ENCODE assay signal across 1 cellular context in the genomic region with DNA sequence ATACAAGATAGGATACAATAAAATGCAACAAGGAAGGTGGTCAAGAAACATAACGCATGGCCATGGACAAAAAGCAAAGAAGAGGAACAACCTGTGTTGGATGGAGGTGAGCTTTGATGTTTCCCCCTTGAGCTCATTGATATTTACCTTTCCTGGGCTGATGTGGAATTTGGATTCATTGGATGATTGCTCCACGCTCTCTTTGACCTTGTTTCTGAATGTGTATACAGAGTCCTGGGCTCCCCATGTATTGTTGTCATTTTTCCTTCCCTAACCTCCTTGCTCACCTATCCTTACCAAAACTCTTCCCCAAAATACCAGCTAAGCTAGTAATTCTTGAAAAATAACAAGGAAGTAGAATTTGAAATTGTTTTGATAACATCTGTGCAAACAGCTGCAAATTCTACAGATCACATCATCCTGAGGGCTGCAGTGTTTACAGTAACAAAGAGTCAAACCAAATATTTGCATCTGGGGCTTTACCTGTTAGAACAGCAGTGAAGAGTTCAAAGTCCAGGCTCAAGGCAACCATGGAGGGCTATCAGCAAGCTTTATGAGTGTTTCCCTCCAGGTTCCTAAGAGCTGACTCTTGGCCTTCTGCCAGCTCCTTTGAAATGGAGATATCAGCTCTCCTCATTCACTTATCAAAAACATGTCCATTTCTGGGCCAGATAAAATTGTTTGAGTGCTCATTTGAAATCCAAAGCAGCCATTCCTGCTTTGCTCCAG.
TF ChIP-seq lines count a peak whose summit lies in the region.

No MANE protein-coding gene starts in this region.

TF ChIP-seq in GM12878, 131 proteins besides CTCF, POLR2A, EP300 and RAD21 (continued from another document and continues in another):
- no peak for TF ChIP-seq ESRRA (IDR thresholded peaks at IDR 0.05; ENCODE audit: low read length)
- TF ChIP-seq, protein P1, sequence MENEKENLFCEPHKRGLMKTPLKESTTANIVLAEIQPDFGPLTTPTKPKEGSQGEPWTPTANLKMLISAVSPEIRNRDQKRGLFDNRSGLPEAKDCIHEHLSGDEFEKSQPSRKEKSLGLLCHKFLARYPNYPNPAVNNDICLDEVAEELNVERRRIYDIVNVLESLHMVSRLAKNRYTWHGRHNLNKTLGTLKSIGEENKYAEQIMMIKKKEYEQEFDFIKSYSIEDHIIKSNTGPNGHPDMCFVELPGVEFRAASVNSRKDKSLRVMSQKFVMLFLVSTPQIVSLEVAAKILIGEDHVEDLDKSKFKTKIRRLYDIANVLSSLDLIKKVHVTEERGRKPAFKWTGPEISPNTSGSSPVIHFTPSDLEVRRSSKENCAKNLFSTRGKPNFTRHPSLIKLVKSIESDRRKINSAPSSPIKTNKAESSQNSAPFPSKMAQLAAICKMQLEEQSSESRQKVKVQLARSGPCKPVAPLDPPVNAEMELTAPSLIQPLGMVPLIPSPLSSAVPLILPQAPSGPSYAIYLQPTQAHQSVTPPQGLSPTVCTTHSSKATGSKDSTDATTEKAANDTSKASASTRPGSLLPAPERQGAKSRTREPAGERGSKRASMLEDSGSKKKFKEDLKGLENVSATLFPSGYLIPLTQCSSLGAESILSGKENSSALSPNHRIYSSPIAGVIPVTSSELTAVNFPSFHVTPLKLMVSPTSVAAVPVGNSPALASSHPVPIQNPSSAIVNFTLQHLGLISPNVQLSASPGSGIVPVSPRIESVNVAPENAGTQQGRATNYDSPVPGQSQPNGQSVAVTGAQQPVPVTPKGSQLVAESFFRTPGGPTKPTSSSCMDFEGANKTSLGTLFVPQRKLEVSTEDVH (IDR thresholded peaks at IDR 0.05; ENCODE audit: low read depth, partially characterized antibody) = peak; percentile 43
- peak in 1 of 2 experiments; percentile 63; a peak in 1 of 4 replicates for TF ChIP-seq CEBPB (IDR thresholded peaks at IDR 0.05; ENCODE audit: borderline replicate concordance in 1 of 2, low read depth in 2 of 2, low read length in 2 of 2)
- TF ChIP-seq ZBED1 (IDR thresholded peaks at IDR 0.05; ENCODE audit: borderline replicate concordance) = no peak; the same call in 1 of the 2 replicates
- TF ChIP-seq, protein P2, sequence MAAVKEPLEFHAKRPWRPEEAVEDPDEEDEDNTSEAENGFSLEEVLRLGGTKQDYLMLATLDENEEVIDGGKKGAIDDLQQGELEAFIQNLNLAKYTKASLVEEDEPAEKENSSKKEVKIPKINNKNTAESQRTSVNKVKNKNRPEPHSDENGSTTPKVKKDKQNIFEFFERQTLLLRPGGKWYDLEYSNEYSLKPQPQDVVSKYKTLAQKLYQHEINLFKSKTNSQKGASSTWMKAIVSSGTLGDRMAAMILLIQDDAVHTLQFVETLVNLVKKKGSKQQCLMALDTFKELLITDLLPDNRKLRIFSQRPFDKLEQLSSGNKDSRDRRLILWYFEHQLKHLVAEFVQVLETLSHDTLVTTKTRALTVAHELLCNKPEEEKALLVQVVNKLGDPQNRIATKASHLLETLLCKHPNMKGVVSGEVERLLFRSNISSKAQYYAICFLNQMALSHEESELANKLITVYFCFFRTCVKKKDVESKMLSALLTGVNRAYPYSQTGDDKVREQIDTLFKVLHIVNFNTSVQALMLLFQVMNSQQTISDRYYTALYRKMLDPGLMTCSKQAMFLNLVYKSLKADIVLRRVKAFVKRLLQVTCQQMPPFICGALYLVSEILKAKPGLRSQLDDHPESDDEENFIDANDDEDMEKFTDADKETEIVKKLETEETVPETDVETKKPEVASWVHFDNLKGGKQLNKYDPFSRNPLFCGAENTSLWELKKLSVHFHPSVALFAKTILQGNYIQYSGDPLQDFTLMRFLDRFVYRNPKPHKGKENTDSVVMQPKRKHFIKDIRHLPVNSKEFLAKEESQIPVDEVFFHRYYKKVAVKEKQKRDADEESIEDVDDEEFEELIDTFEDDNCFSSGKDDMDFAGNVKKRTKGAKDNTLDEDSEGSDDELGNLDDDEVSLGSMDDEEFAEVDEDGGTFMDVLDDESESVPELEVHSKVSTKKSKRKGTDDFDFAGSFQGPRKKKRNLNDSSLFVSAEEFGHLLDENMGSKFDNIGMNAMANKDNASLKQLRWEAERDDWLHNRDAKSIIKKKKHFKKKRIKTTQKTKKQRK (IDR thresholded peaks at IDR 0.05; ENCODE audit: low read depth, low read length) = no peak
- TF ChIP-seq, protein P3, sequence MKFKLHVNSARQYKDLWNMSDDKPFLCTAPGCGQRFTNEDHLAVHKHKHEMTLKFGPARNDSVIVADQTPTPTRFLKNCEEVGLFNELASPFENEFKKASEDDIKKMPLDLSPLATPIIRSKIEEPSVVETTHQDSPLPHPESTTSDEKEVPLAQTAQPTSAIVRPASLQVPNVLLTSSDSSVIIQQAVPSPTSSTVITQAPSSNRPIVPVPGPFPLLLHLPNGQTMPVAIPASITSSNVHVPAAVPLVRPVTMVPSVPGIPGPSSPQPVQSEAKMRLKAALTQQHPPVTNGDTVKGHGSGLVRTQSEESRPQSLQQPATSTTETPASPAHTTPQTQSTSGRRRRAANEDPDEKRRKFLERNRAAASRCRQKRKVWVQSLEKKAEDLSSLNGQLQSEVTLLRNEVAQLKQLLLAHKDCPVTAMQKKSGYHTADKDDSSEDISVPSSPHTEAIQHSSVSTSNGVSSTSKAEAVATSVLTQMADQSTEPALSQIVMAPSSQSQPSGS (IDR thresholded peaks at IDR 0.05; ENCODE audit: low read length) = peak; percentile 94
- TF ChIP-seq EGR1 (IDR thresholded peaks at IDR 0.05; ENCODE audit: borderline replicate concordance in 1 of 2, low read depth in 2 of 2, low read length in 2 of 2) = no peak
- TF ChIP-seq, protein P4, sequence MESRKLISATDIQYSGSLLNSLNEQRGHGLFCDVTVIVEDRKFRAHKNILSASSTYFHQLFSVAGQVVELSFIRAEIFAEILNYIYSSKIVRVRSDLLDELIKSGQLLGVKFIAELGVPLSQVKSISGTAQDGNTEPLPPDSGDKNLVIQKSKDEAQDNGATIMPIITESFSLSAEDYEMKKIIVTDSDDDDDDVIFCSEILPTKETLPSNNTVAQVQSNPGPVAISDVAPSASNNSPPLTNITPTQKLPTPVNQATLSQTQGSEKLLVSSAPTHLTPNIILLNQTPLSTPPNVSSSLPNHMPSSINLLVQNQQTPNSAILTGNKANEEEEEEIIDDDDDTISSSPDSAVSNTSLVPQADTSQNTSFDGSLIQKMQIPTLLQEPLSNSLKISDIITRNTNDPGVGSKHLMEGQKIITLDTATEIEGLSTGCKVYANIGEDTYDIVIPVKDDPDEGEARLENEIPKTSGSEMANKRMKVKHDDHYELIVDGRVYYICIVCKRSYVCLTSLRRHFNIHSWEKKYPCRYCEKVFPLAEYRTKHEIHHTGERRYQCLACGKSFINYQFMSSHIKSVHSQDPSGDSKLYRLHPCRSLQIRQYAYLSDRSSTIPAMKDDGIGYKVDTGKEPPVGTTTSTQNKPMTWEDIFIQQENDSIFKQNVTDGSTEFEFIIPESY (IDR thresholded peaks at IDR 0.05) = 0 out of 2 replicates have a peak, but pooled peaks have one; percentile 18
- no peak for TF ChIP-seq NFXL1 (IDR thresholded peaks at IDR 0.05; ENCODE audit: borderline replicate concordance)
- no peak for TF ChIP-seq ZNF24 (IDR thresholded peaks at IDR 0.05)
- 0 out of 2 replicates have a peak, but pooled peaks have one; percentile 13 for TF ChIP-seq STAT3 (IDR thresholded peaks at IDR 0.05; ENCODE audit: low read depth, low read length)
- no peak for TF ChIP-seq CBX3 (IDR thresholded peaks at IDR 0.05; ENCODE audit: borderline replicate concordance, low read depth)
- no peak for TF ChIP-seq HDAC6 (IDR thresholded peaks at IDR 0.05; ENCODE audit: unreplicated experiment)
- TF ChIP-seq RBBP5 (conservative IDR thresholded peaks at IDR 0.05) = no peak
- peak; percentile 88 for TF ChIP-seq NR2F1 (conservative IDR thresholded peaks at IDR 0.05)
- TF ChIP-seq MYB (IDR thresholded peaks at IDR 0.05; ENCODE audit: borderline replicate concordance, low read depth, low read length) = no peak
- TF ChIP-seq, protein P5, sequence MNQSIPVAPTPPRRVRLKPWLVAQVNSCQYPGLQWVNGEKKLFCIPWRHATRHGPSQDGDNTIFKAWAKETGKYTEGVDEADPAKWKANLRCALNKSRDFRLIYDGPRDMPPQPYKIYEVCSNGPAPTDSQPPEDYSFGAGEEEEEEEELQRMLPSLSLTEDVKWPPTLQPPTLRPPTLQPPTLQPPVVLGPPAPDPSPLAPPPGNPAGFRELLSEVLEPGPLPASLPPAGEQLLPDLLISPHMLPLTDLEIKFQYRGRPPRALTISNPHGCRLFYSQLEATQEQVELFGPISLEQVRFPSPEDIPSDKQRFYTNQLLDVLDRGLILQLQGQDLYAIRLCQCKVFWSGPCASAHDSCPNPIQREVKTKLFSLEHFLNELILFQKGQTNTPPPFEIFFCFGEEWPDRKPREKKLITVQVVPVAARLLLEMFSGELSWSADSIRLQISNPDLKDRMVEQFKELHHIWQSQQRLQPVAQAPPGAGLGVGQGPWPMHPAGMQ (IDR thresholded peaks at IDR 0.05; ENCODE audit: borderline replicate concordance) = no peak
- TF ChIP-seq, protein P6, sequence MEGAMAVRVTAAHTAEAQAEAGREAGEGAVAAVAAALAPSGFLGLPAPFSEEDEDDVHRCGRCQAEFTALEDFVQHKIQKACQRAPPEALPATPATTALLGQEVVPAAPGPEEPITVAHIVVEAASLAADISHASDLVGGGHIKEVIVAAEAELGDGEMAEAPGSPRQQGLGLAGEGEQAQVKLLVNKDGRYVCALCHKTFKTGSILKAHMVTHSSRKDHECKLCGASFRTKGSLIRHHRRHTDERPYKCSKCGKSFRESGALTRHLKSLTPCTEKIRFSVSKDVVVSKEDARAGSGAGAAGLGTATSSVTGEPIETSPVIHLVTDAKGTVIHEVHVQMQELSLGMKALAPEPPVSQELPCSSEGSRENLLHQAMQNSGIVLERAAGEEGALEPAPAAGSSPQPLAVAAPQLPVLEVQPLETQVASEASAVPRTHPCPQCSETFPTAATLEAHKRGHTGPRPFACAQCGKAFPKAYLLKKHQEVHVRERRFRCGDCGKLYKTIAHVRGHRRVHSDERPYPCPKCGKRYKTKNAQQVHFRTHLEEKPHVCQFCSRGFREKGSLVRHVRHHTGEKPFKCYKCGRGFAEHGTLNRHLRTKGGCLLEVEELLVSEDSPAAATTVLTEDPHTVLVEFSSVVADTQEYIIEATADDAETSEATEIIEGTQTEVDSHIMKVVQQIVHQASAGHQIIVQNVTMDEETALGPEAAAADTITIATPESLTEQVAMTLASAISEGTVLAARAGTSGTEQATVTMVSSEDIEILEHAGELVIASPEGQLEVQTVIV (IDR thresholded peaks at IDR 0.05; ENCODE audit: borderline replicate concordance, partially characterized antibody) = peak; percentile 33
- TF ChIP-seq, protein P7, sequence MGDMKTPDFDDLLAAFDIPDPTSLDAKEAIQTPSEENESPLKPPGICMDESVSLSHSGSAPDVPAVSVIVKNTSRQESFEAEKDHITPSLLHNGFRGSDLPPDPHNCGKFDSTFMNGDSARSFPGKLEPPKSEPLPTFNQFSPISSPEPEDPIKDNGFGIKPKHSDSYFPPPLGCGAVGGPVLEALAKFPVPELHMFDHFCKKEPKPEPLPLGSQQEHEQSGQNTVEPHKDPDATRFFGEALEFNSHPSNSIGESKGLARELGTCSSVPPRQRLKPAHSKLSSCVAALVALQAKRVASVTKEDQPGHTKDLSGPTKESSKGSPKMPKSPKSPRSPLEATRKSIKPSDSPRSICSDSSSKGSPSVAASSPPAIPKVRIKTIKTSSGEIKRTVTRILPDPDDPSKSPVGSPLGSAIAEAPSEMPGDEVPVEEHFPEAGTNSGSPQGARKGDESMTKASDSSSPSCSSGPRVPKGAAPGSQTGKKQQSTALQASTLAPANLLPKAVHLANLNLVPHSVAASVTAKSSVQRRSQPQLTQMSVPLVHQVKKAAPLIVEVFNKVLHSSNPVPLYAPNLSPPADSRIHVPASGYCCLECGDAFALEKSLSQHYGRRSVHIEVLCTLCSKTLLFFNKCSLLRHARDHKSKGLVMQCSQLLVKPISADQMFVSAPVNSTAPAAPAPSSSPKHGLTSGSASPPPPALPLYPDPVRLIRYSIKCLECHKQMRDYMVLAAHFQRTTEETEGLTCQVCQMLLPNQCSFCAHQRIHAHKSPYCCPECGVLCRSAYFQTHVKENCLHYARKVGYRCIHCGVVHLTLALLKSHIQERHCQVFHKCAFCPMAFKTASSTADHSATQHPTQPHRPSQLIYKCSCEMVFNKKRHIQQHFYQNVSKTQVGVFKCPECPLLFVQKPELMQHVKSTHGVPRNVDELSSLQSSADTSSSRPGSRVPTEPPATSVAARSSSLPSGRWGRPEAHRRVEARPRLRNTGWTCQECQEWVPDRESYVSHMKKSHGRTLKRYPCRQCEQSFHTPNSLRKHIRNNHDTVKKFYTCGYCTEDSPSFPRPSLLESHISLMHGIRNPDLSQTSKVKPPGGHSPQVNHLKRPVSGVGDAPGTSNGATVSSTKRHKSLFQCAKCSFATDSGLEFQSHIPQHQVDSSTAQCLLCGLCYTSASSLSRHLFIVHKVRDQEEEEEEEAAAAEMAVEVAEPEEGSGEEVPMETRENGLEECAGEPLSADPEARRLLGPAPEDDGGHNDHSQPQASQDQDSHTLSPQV (IDR thresholded peaks at IDR 0.05) = 0 out of 2 replicates have a peak, but pooled peaks have one; percentile 55
- TF ChIP-seq, protein P8, sequence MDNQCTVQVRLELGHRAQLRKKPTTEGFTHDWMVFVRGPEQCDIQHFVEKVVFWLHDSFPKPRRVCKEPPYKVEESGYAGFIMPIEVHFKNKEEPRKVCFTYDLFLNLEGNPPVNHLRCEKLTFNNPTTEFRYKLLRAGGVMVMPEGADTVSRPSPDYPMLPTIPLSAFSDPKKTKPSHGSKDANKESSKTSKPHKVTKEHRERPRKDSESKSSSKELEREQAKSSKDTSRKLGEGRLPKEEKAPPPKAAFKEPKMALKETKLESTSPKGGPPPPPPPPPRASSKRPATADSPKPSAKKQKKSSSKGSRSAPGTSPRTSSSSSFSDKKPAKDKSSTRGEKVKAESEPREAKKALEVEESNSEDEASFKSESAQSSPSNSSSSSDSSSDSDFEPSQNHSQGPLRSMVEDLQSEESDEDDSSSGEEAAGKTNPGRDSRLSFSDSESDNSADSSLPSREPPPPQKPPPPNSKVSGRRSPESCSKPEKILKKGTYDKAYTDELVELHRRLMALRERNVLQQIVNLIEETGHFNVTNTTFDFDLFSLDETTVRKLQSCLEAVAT (IDR thresholded peaks at IDR 0.05) = peak; percentile 83; the same call in 1 of the 2 replicates
- peak; percentile 43 for TF ChIP-seq JUNB (IDR thresholded peaks at IDR 0.05)
- TF ChIP-seq RB1 (IDR thresholded peaks at IDR 0.05; ENCODE audit: borderline replicate concordance) = no peak
- no peak for TF ChIP-seq HDGF (IDR thresholded peaks at IDR 0.05)
- TF ChIP-seq EED (IDR thresholded peaks at IDR 0.05; ENCODE audit: low read depth) = peak; percentile 56
- peak; percentile 46; the same call in 1 of the 2 replicates for TF ChIP-seq RAD51 (IDR thresholded peaks at IDR 0.05)
- TF ChIP-seq RUNX3 (IDR thresholded peaks at IDR 0.05; ENCODE audit: low read length) = peak; percentile 85
- peak; percentile 63 to 64; a peak in 3 of 4 replicates for TF ChIP-seq BHLHE40 (IDR thresholded peaks at IDR 0.05; ENCODE audit: borderline replicate concordance in 1 of 2, low read depth in 2 of 2, low read length in 1 of 2)
- no peak for TF ChIP-seq ETV6 (conservative IDR thresholded peaks at IDR 0.05 in 1 of 2, IDR thresholded peaks at IDR 0.05 in 1 of 2; ENCODE audit: borderline replicate concordance in 1 of 2, low read depth in 1 of 2)
- no peak for TF ChIP-seq NFYA (IDR thresholded peaks at IDR 0.05; ENCODE audit: borderline replicate concordance, low read depth, low read length)
- peak; percentile 89 for TF ChIP-seq FOXM1 (IDR thresholded peaks at IDR 0.05; ENCODE audit: low read depth, low read length)
- TF ChIP-seq YBX1 (IDR thresholded peaks at IDR 0.05) = no peak
- peak; percentile 17; the same call in 1 of the 2 replicates for TF ChIP-seq SMAD5 (IDR thresholded peaks at IDR 0.05; ENCODE audit: low read depth)
- TF ChIP-seq ZNF384 (IDR thresholded peaks at IDR 0.05; ENCODE audit: borderline replicate concordance, low read depth, low read length) = no peak
- TF ChIP-seq EZH2 (IDR thresholded peaks at IDR 0.05; ENCODE audit: borderline replicate concordance, control insufficient read depth, low read depth, low read length) = no peak
- peak; percentile 73 for TF ChIP-seq POLR2AphosphoS5 (IDR thresholded peaks at IDR 0.05; ENCODE audit: low read length)
- TF ChIP-seq SPI1 (IDR thresholded peaks at IDR 0.05; ENCODE audit: borderline replicate concordance, insufficient read depth, low read depth, low read length) = no peak
